ENCODE assay signal across 1 cellular context in genomic region chr3:48594431-48595049, GRCh38.
TF ChIP-seq lines count a peak whose summit lies in the region.

No MANE protein-coding gene starts in this region.

TF ChIP-seq in SK-N-SH, 30 proteins besides CTCF, POLR2A, EP300 and RAD21 (continued from another document):
- TF ChIP-seq SMC3 (IDR thresholded peaks at IDR 0.05; ENCODE audit: low read depth, low read length) (no peak), GATA2 (CRISPR knock-in tag; IDR thresholded peaks at IDR 0.05) (no peak), RXRA (IDR thresholded peaks at IDR 0.05; ENCODE audit: borderline replicate concordance, low read depth) (no peak), FOXM1 (IDR thresholded peaks at IDR 0.05; ENCODE audit: low read depth) (no peak), ELF1 (IDR thresholded peaks at IDR 0.05) (no peak), TCF12 (IDR thresholded peaks at IDR 0.05) (no peak), MAX (IDR thresholded peaks at IDR 0.05; ENCODE audit: low read depth) (no peak)
